In genomic region chr3:100993309-100993708, GRCh38 we compare ENCODE assay signal across 8 cellular contexts. TPM values are rescaled to one million over a fixed set of nuclear protein-coding genes. Genes with fewer than 3 reads are reported as not detected.
DNase-seq lines count a peak whose midpoint lies in the region; ATAC-seq and TF ChIP-seq lines count a peak whose summit lies in the region.

A gene with protein sequence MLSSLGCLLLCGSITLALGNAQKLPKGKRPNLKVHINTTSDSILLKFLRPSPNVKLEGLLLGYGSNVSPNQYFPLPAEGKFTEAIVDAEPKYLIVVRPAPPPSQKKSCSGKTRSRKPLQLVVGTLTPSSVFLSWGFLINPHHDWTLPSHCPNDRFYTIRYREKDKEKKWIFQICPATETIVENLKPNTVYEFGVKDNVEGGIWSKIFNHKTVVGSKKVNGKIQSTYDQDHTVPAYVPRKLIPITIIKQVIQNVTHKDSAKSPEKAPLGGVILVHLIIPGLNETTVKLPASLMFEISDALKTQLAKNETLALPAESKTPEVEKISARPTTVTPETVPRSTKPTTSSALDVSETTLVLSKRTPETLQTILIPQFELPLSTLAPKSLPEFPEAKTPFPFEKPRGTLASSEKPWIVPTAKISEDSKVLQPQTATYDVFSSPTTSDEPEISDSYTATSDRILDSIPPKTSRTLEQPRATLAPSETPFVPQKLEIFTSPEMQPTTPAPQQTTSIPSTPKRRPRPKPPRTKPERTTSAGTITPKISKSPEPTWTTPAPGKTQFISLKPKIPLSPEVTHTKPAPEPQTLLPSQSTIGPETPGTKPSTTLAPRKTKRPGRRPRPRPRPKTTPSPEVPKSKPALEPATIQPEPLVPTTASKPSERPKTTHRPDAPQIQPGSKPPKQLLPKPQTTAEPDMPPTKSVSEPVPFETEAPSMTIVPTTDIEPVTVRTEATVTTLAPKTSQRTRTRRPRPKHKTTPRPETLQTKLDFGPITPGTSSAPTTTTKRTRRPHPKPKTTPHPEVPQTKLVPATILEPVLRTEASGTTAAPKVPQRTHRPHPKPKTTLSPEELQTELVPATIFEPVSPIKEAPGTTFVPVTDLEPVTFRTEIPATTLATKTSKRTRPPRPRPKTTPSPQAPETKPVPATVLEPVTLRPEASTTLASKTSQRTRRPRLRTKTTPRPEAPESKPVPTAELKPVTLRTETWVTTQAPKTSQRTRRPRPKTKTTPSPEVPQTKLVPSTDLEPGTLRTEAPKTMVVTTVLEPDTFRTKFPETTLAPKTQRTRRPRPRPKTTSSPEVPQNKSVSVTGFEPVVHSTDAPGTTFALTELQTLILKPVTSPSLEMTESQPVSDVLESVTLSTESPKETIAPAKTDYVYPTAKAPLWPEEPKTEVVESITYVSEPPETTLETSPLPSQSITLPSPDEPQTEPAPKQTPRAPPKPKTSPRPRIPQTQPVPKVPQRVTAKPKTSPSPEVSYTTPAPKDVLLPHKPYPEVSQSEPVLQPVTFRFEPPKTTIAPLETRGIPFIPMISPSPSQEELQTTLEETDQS (N-terminal part only) (minus strand): TSS chr3:100993421. CDS start chr3:100993384, 37 bp downstream.

- H3K9ac ChIP-seq in SK-N-MC (ENCODE audit: insufficient read length) = peak within 1 kb of the TSS; percentile 68

- peak within 1 kb of the TSS; percentile 85 for H3K4me3 ChIP-seq in SK-N-MC
- H3K4me3 ChIP-seq in fibroblast of the aortic adventitia (ENCODE audit: low read depth, low read length) = peak within 1 kb of the TSS; percentile 75

- no peak for TF ChIP-seq CTCF in fibroblast of the aortic adventitia (IDR thresholded peaks at IDR 0.05; ENCODE audit: insufficient read depth, low read length)
- TF ChIP-seq CTCF in GM10266 (IDR thresholded peaks at IDR 0.05; ENCODE audit: control insufficient read depth, insufficient read depth, low read depth, missing control alignments) = no peak

- peak within 1 kb of the TSS; percentile 76; the same call in 1 of the 2 replicates for H3K27ac ChIP-seq in SK-N-MC

- no peaks in the 10 kb centered on the region for H3K36me3 ChIP-seq in SK-N-MC (ENCODE audit: insufficient read depth, low read length)

- ATAC-seq in GM18868 (IDR thresholded peaks at IDR 0.05; ENCODE audit: unreplicated experiment) = peak; percentile 65
- no peak for ATAC-seq in GM19328 (IDR thresholded peaks at IDR 0.05; ENCODE audit: unreplicated experiment)
- ATAC-seq in GM21717 (IDR thresholded peaks at IDR 0.05; ENCODE audit: unreplicated experiment) = no peak

- no peaks in the 10 kb centered on the region for H3K9me3 ChIP-seq in SK-N-MC (ENCODE audit: low read depth, low read length)

- DNase-seq in SK-N-MC (ENCODE audit: low read depth, low spot score) = peak; percentile 22
- peak; percentile 90 for DNase-seq in fibroblast of the aortic adventitia (ENCODE audit: low read depth)
- peak in 31 of 56 donors; percentile 1 to 65 (median 17) for DNase-seq in nucleus accumbens (lab: John Stamatoyannopoulos, UW)
- no peak for DNase-seq in NCI-H524 (lab: John Stamatoyannopoulos, UW)
- DNase-seq in GM10266 (ENCODE audit: extremely low spot score) = no peak

RNA-seq across cellular contexts. Expression of the gene that starts here (rescaled TPM):
- 83.2 and 108 TPM in 2 replicates for total RNA-seq in fibroblast of the aortic adventitia (ENCODE audit: low replicate concordance)

Comparison
In these comparisons a context has a peak if more than half of its experiments do, and no peak if none do; other contexts are left out.
1. DNase-seq: peak in SK-N-MC (single experiment), fibroblast of the aortic adventitia (single experiment) and nucleus accumbens (31 of 56); none in NCI-H524 (0 of 2) and GM10266 (single experiment).